In genomic region chr2:56132138-56132537, GRCh38 we compare ENCODE assay signal across 2 cellular contexts.
TF ChIP-seq lines count a peak whose summit lies in the region.

No MANE protein-coding gene starts in this region.

TF ChIP-seq in K562, 482 proteins besides CTCF, POLR2A, EP300 and RAD21 (continued from another document):
- TF ChIP-seq, protein P1, sequence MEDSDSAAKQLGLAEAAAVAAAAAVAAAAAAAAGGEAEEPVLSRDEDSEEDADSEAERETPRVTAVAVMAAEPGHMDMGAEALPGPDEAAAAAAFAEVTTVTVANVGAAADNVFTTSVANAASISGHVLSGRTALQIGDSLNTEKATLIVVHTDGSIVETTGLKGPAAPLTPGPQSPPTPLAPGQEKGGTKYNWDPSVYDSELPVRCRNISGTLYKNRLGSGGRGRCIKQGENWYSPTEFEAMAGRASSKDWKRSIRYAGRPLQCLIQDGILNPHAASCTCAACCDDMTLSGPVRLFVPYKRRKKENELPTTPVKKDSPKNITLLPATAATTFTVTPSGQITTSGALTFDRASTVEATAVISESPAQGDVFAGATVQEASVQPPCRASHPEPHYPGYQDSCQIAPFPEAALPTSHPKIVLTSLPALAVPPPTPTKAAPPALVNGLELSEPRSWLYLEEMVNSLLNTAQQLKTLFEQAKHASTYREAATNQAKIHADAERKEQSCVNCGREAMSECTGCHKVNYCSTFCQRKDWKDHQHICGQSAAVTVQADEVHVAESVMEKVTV (CRISPR knock-in tag; IDR thresholded peaks at IDR 0.05): peak; percentile 62
- TF ChIP-seq, protein P2, sequence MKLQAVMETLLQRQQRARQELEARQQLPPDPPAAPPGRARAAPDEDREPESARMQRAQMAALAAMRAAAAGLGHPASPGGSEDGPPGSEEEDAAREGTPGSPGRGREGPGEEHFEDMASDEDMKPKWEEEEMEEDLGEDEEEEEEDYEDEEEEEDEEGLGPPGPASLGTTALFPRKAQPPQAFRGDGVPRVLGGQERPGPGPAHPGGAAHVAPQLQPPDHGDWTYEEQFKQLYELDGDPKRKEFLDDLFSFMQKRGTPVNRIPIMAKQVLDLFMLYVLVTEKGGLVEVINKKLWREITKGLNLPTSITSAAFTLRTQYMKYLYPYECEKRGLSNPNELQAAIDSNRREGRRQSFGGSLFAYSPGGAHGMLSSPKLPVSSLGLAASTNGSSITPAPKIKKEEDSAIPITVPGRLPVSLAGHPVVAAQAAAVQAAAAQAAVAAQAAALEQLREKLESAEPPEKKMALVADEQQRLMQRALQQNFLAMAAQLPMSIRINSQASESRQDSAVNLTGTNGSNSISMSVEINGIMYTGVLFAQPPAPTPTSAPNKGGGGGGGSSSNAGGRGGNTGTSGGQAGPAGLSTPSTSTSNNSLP (IDR thresholded peaks at IDR 0.05; ENCODE audit: borderline replicate concordance, low read depth, low read length): peak; percentile 65; the same call in 1 of the 2 replicates

TF ChIP-seq in liver, 16 proteins besides CTCF, POLR2A, EP300 and RAD21 (continued from another document):
- TF ChIP-seq, protein P3, sequence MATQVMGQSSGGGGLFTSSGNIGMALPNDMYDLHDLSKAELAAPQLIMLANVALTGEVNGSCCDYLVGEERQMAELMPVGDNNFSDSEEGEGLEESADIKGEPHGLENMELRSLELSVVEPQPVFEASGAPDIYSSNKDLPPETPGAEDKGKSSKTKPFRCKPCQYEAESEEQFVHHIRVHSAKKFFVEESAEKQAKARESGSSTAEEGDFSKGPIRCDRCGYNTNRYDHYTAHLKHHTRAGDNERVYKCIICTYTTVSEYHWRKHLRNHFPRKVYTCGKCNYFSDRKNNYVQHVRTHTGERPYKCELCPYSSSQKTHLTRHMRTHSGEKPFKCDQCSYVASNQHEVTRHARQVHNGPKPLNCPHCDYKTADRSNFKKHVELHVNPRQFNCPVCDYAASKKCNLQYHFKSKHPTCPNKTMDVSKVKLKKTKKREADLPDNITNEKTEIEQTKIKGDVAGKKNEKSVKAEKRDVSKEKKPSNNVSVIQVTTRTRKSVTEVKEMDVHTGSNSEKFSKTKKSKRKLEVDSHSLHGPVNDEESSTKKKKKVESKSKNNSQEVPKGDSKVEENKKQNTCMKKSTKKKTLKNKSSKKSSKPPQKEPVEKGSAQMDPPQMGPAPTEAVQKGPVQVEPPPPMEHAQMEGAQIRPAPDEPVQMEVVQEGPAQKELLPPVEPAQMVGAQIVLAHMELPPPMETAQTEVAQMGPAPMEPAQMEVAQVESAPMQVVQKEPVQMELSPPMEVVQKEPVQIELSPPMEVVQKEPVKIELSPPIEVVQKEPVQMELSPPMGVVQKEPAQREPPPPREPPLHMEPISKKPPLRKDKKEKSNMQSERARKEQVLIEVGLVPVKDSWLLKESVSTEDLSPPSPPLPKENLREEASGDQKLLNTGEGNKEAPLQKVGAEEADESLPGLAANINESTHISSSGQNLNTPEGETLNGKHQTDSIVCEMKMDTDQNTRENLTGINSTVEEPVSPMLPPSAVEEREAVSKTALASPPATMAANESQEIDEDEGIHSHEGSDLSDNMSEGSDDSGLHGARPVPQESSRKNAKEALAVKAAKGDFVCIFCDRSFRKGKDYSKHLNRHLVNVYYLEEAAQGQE (IDR thresholded peaks at IDR 0.05): no peak
- TF ChIP-seq TAF1 (conservative IDR thresholded peaks at IDR 0.05): no peak
TF ChIP-seq in liver: peak in this region for 0.
